ENCODE assay signal across 1 cellular context in genomic region chr5:1467341-1468246, GRCh38.
TF ChIP-seq lines count a peak whose summit lies in the region.

No MANE protein-coding gene starts in this region.

TF ChIP-seq in GM12878, 131 proteins besides CTCF, POLR2A, EP300 and RAD21:
- no peak for TF ChIP-seq ZNF592 (IDR thresholded peaks at IDR 0.05)
- TF ChIP-seq MTA2 (IDR thresholded peaks at IDR 0.05; ENCODE audit: low read depth) = no peak
- TF ChIP-seq YBX1 (IDR thresholded peaks at IDR 0.05) = no peak
- TF ChIP-seq STAT3 (IDR thresholded peaks at IDR 0.05; ENCODE audit: low read depth, low read length) = no peak
- TF ChIP-seq CHD2 (IDR thresholded peaks at IDR 0.05; ENCODE audit: borderline replicate concordance, low read depth, low read length) = no peak
- TF ChIP-seq, protein P1, sequence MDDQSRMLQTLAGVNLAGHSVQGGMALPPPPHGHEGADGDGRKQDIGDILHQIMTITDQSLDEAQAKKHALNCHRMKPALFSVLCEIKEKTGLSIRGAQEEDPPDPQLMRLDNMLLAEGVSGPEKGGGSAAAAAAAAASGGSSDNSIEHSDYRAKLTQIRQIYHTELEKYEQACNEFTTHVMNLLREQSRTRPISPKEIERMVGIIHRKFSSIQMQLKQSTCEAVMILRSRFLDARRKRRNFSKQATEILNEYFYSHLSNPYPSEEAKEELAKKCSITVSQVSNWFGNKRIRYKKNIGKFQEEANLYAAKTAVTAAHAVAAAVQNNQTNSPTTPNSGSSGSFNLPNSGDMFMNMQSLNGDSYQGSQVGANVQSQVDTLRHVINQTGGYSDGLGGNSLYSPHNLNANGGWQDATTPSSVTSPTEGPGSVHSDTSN (IDR thresholded peaks at IDR 0.05; ENCODE audit: insufficient replicate concordance, low read depth, low read length) = no peak
- TF ChIP-seq, protein P2, sequence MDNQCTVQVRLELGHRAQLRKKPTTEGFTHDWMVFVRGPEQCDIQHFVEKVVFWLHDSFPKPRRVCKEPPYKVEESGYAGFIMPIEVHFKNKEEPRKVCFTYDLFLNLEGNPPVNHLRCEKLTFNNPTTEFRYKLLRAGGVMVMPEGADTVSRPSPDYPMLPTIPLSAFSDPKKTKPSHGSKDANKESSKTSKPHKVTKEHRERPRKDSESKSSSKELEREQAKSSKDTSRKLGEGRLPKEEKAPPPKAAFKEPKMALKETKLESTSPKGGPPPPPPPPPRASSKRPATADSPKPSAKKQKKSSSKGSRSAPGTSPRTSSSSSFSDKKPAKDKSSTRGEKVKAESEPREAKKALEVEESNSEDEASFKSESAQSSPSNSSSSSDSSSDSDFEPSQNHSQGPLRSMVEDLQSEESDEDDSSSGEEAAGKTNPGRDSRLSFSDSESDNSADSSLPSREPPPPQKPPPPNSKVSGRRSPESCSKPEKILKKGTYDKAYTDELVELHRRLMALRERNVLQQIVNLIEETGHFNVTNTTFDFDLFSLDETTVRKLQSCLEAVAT (IDR thresholded peaks at IDR 0.05) = no peak
- TF ChIP-seq ASH2L (IDR thresholded peaks at IDR 0.05; ENCODE audit: borderline replicate concordance, low read depth) = no peak
- TF ChIP-seq BMI1 (IDR thresholded peaks at IDR 0.05; ENCODE audit: borderline replicate concordance) = no peak
- no peak for TF ChIP-seq WRNIP1 (IDR thresholded peaks at IDR 0.05; ENCODE audit: borderline replicate concordance, low read depth, low read length)
- TF ChIP-seq NBN (IDR thresholded peaks at IDR 0.05) = no peak
- TF ChIP-seq ZSCAN29 (IDR thresholded peaks at IDR 0.05) = no peak
- TF ChIP-seq BHLHE40 (IDR thresholded peaks at IDR 0.05; ENCODE audit: borderline replicate concordance in 1 of 2, low read depth in 2 of 2, low read length in 1 of 2) = no peak
- TF ChIP-seq POLR2AphosphoS2 (IDR thresholded peaks at IDR 0.05; ENCODE audit: low read depth, low read length) = no peak
- no peak for TF ChIP-seq CREB1 (IDR thresholded peaks at IDR 0.05; ENCODE audit: low read depth)
TF ChIP-seq in GM12878: peak in this region for 0.
